28 cellular contexts compared by ENCODE assay signal in genomic region chr4:100357542-100357941, GRCh38.
"Had no signal": no experiment of that assay in that cellular context is flagged by ENCODE, and none has a peak within 500 bp of the region (broad histone marks: within the 10 kb centered on the region; RNA-seq: fewer than 3 reads in every experiment).

No MANE protein-coding gene starts in this region.

- H3K27ac Mint-ChIP-seq: dendritic cell treated with granulocyte-macrophage colony-stimulating factor and Interleukin-4, amounts not matched to agents 40 ng/mL and 50 ng/mL, for 4 days; natural killer cell; stimulated activated memory B cell treated with anti-CD40 and anti-IgM and Interleukin-4, amounts not matched to agents 10 μg/mL and 1 μg/mL and 100 μg/mL, for 72 hours; type B pancreatic cell had no signal

- H3K27me3 ChIP-seq: colonic mucosa, foreskin keratinocyte, gastroesophageal sphincter, heart left ventricle, hepatocyte, ovary, sigmoid colon, testis, tibial artery had no signal

- H3K4me3 ChIP-seq: colonic mucosa, gastroesophageal sphincter, heart left ventricle, hepatocyte, lower lobe of right lung, ovary, psoas muscle, sigmoid colon, testis, tibial artery had no signal

- H3K4me3 Mint-ChIP-seq: dendritic cell treated with granulocyte-macrophage colony-stimulating factor and Interleukin-4, amounts not matched to agents 40 ng/mL and 50 ng/mL, for 4 days; natural killer cell; stimulated activated memory B cell treated with anti-CD40 and anti-IgM and Interleukin-4, amounts not matched to agents 10 μg/mL and 1 μg/mL and 100 μg/mL, for 72 hours; type B pancreatic cell had no signal

- H3K36me3 ChIP-seq: colonic mucosa, gastroesophageal sphincter, heart left ventricle, lower lobe of right lung, ovary, sigmoid colon, tibial artery had no signal

- H3K79me2 ChIP-seq: hepatocyte had no signal

- H3K27ac ChIP-seq: colonic mucosa, foreskin keratinocyte, gastroesophageal sphincter, heart left ventricle, hepatocyte, lower lobe of right lung, ovary, psoas muscle, sigmoid colon, testis, tibial artery had no signal

- H3K9me3 ChIP-seq: colonic mucosa, gastroesophageal sphincter, lower lobe of right lung, ovary, sigmoid colon, testis, tibial artery had no signal

- FAIRE-seq: endothelial cell of umbilical vein, islet of Langerhans had no signal

- ATAC-seq: foreskin keratinocyte; gastroesophageal sphincter; heart left ventricle; left ventricle myocardium superior; lower lobe of right lung; natural killer cell; psoas muscle; right cardiac atrium; stimulated activated memory B cell treated with anti-CD40 and anti-IgM and Interleukin-4, amounts not matched to agents 10 μg/mL and 1 μg/mL and 100 μg/mL, for 72 hours; stimulated activated naive CD8-positive, alpha-beta T cell treated with anti-CD3 and anti-CD28 coated beads, Interleukin-15, Interleukin-2, amounts not matched to agents 100 U/mL and 50 U/mL, for 24 hours had no signal

- H3K4me1 Mint-ChIP-seq: natural killer cell; stimulated activated memory B cell treated with anti-CD40 and anti-IgM and Interleukin-4, amounts not matched to agents 10 μg/mL and 1 μg/mL and 100 μg/mL, for 72 hours had no signal

- DNase-seq: colonic mucosa; effector CD8-positive, alpha-beta T cell; erythroblast; foreskin keratinocyte; heart left ventricle; kidney glomerular epithelial cell; left ventricle myocardium superior; lower lobe of right lung; natural killer cell; occipital lobe; ovary; posterior cingulate gyrus; psoas muscle; right cardiac atrium; sigmoid colon; stimulated activated CD4-positive, alpha-beta T cell treated with anti-CD3 and anti-CD28 coated beads, Interleukin-2, amount 100 ng/mL, for 24 hours; stimulated activated CD4-positive, alpha-beta T cell treated with anti-CD3 and anti-CD28 coated beads, Interleukin-4, amount 100 ng/mL, for 4 hours; stimulated activated naive CD8-positive, alpha-beta T cell treated with anti-CD3 and anti-CD28 coated beads, Interleukin-15, Interleukin-2, amounts not matched to agents 100 U/mL and 50 U/mL, for 24 hours; substantia nigra; testis; tibial artery had no signal

- H2AFZ ChIP-seq: hepatocyte had no signal

- H3K4me2 ChIP-seq: hepatocyte had no signal

- H3K4me1 ChIP-seq: colonic mucosa, gastroesophageal sphincter, lower lobe of right lung, sigmoid colon, testis had no signal

- H3K27me3 Mint-ChIP-seq: dendritic cell treated with granulocyte-macrophage colony-stimulating factor and Interleukin-4, amounts not matched to agents 40 ng/mL and 50 ng/mL, for 4 days; type B pancreatic cell had no signal

- H3K36me3 Mint-ChIP-seq: type B pancreatic cell had no signal
